23 cellular contexts compared by ENCODE assay signal in the genomic region with DNA sequence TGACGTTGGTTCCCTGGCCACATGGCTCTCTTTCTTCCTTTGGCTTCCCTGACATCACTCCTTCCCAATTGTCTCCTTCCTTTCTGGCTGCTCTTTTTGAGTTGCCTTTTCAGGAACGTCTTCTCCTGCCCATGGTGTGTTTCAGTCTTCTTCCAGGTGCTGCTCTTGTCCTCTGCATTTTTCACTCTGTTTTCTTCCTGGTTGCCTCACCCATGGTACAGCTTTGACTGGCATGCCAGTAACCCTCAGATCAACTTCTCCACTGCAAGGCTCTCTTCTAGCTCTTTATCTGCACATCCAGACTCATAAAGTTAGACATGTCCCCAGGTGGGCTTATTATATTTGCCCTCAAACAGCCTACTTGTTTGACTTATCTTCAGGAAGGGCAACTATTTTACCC.
DNase-seq lines count a peak whose midpoint lies in the region; ATAC-seq and TF ChIP-seq lines count a peak whose summit lies in the region.
"Had no signal": no experiment of that assay in that cellular context is flagged by ENCODE, and none has a peak within 500 bp of the region (broad histone marks: within the 10 kb centered on the region; RNA-seq: fewer than 3 reads in every experiment).

No MANE protein-coding gene starts in this region.

- peak overlapping the region; percentile 40 for H2AFZ ChIP-seq in parathyroid adenoma

- H3K79me2 ChIP-seq in parathyroid adenoma, result no peaks in the 10 kb centered on the region

- H3K36me3 ChIP-seq in parathyroid adenoma (ENCODE audit: control insufficient read depth, insufficient read depth, low read length), result no peaks in the 10 kb centered on the region
- H3K36me3 ChIP-seq: BE2C, BLaER1 had no signal

- intact Hi-C loops in left colon (cut with DNase I, micrococcal nuclease), result no loop called here

- H3K9ac ChIP-seq in parathyroid adenoma, result no peak overlapping the region
- H3K9ac ChIP-seq: BLaER1 had no signal

- DNase-seq in DMS53 (lab: John Stamatoyannopoulos, UW), result peak; percentile 13
- DNase-seq in DMS53 treated with DMSO at 0.1 percent for 48 hours (lab: John Stamatoyannopoulos, UW; ENCODE audit: unreplicated experiment), result no peak
- DNase-seq in left colon, result no peak
- DNase-seq in NCI-H524 (lab: John Stamatoyannopoulos, UW), result no peak
- no peak for DNase-seq in ACHN
- DNase-seq: BE2C; C1 segment of cervical spinal cord; CD4-positive, alpha-beta memory T cell; CD4-positive, CD25-positive, alpha-beta regulatory T cell; CD8-positive, alpha-beta memory T cell; COR-L47; DMS 273 treated with DMSO at 0.1 percent for 48 hours; DMS153; DMS79; DND-41; EL; GDM1 had no signal

- no peak for TF ChIP-seq CTCF in parathyroid adenoma (IDR thresholded peaks at IDR 0.05)

- H3K4me3 ChIP-seq in parathyroid adenoma (ENCODE audit: low read depth, low read length), result no peak overlapping the region
- H3K4me3 ChIP-seq: A549, BLaER1, GM12878 had no signal

- H3K4me1 ChIP-seq in parathyroid adenoma, result peaks cover 6% of the 10 kb centered on the region

- H3K27ac ChIP-seq in parathyroid adenoma, result no peak overlapping the region
- H3K27ac ChIP-seq: 22Rv1, A549, BLaER1 had no signal

- ATAC-seq in left colon, result peak; percentile 92
- no peak for ATAC-seq in HG03520 (IDR thresholded peaks at IDR 0.05; ENCODE audit: unreplicated experiment)
- ATAC-seq: A549, GM12878 had no signal

- H3K9me3 ChIP-seq in parathyroid adenoma (ENCODE audit: control insufficient read depth, low read length), result no peaks in the 10 kb centered on the region
- H3K9me3 ChIP-seq: A549, BE2C, BLaER1 had no signal

- H3K4me2 ChIP-seq in parathyroid adenoma (ENCODE audit: low read length), result no peak overlapping the region
- H3K4me2 ChIP-seq: A549, BLaER1 had no signal

- no peaks in the 10 kb centered on the region for H3K27me3 ChIP-seq in parathyroid adenoma (ENCODE audit: control insufficient read depth, insufficient read depth, low read length)
- H3K27me3 ChIP-seq: BE2C, BLaER1 had no signal

- in situ Hi-C loops in ACHN (cut with HindIII; ENCODE audit: low pct_ligation_motif_present, low pct_unique_long_range_greater_than_20kb, low sequenced_read_pairs), result no loop called here
